Comparison of ENCODE assay signal across 15 cellular contexts in the genomic region with DNA sequence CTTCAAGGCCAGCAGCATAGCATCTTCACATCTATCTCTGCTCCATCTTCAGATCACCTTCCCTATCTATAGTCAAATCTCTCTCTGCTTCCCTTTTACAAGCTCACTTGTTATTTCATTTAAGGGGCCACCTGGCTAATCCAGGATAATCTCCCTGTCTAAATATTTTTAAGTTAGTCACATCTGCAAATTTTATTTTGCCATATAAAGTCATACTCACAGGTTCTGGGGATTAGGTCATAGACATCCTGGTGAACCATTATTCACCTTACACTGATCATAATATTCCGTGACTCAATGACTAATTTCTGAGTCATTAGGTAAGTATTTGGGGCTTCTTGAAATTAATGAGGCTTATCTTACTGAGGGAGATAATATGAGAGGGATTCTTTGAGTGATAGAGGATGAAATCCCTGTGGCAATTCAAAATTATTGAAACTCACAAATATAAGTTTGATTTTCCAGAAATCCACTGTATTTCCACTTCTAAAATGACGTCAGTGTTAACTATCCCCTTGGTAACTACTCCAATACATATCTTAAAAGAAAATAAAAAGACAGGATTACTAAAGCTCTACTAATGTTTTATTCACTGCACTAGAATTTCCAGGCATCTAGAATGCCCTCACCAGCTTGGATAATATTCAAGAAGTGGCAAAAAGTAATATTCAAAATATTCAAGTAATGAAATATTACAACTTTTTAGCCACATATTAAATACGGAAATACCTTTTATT.
DNase-seq lines count a peak whose midpoint lies in the region; ATAC-seq, FAIRE-seq and TF ChIP-seq lines count a peak whose summit lies in the region.
"Had no signal": no experiment of that assay in that cellular context is flagged by ENCODE, and none has a peak within 500 bp of the region (broad histone marks: within the 10 kb centered on the region; RNA-seq: fewer than 3 reads in every experiment).

No MANE protein-coding gene starts in this region.

- peaks cover 38% of the 10 kb centered on the region for H3K4me1 Mint-ChIP-seq in activated naive CD8-positive, alpha-beta T cell treated with anti-CD3 and anti-CD28 coated beads, Interleukin-2, amount 50 U/mL, for 24 hours

- H3K4me1 ChIP-seq in left lung, result no peaks in the 10 kb centered on the region
- H3K4me1 ChIP-seq: parathyroid adenoma had no signal

- no peak overlapping the region for H3K4me3 ChIP-seq in left lung
- H3K4me3 ChIP-seq in MG63, result no peak overlapping the region
- H3K4me3 ChIP-seq: HAP-1 had no signal

- H3K36me3 ChIP-seq in left lung (no peaks in the 10 kb centered on the region), MG63 (no peaks in the 10 kb centered on the region)
- H3K36me3 ChIP-seq: HAP-1 had no signal

- peak overlapping the region; percentile 72 for H3K27ac Mint-ChIP-seq in activated naive CD8-positive, alpha-beta T cell treated with anti-CD3 and anti-CD28 coated beads, Interleukin-2, amount 50 U/mL, for 24 hours
- H3K27ac Mint-ChIP-seq: effector memory CD8-positive, alpha-beta T cell had no signal

- H3K36me3 Mint-ChIP-seq in activated naive CD8-positive, alpha-beta T cell treated with anti-CD3 and anti-CD28 coated beads, Interleukin-2, amount 50 U/mL, for 24 hours (ENCODE audit: low read depth), result peaks cover 2% of the 10 kb centered on the region

- no peak overlapping the region for H3K27ac ChIP-seq in left lung
- H3K27ac ChIP-seq: parathyroid adenoma had no signal

- no peaks in the 10 kb centered on the region for H3K9me3 ChIP-seq in left lung
- H3K9me3 ChIP-seq in MG63, result no peaks in the 10 kb centered on the region
- H3K9me3 ChIP-seq: HAP-1 had no signal

- TF ChIP-seq CTCF in D721Med (IDR thresholded peaks at IDR 0.05; ENCODE audit: insufficient read depth, missing control alignments) (no peak), left lung (IDR thresholded peaks at IDR 0.05) (no peak)

- no peak for DNase-seq in D721Med (ENCODE audit: insufficient read length, low spot score)
- DNase-seq in HS-27A (ENCODE audit: low read depth), result peak; percentile 90
- no peak for DNase-seq in activated naive CD8-positive, alpha-beta T cell treated with anti-CD3 and anti-CD28 coated beads, Interleukin-2, amount 50 U/mL, for 24 hours
- no peak for DNase-seq in left lung
- DNase-seq in MG63, result no peak
- DNase-seq in 8988T, result no peak
- DNase-seq in hypothalamus (lab: John Stamatoyannopoulos, UW), result no peak
- DNase-seq: activated T-cell treated with anti-CD3 and anti-CD28 coated beads for 4 hours; DMS153; effector memory CD8-positive, alpha-beta T cell; NCI-H446 had no signal

- peak; percentile 81 for FAIRE-seq in D721Med (lab: Jason Lieb, UNC)
- FAIRE-seq: islet of Langerhans had no signal

- H3K27me3 Mint-ChIP-seq in activated naive CD8-positive, alpha-beta T cell treated with anti-CD3 and anti-CD28 coated beads, Interleukin-2, amount 50 U/mL, for 24 hours, result no peaks in the 10 kb centered on the region
- H3K27me3 Mint-ChIP-seq: effector memory CD8-positive, alpha-beta T cell had no signal

- peaks cover 9% of the 10 kb centered on the region for H3K9me3 Mint-ChIP-seq in activated naive CD8-positive, alpha-beta T cell treated with anti-CD3 and anti-CD28 coated beads, Interleukin-2, amount 50 U/mL, for 24 hours

- no peak overlapping the region for H3K4me3 Mint-ChIP-seq in activated naive CD8-positive, alpha-beta T cell treated with anti-CD3 and anti-CD28 coated beads, Interleukin-2, amount 50 U/mL, for 24 hours
- H3K4me3 Mint-ChIP-seq: effector memory CD8-positive, alpha-beta T cell had no signal

- no peaks in the 10 kb centered on the region for H3K27me3 ChIP-seq in left lung
- no peaks in the 10 kb centered on the region for H3K27me3 ChIP-seq in MG63

- peak; percentile 57 for ATAC-seq in activated naive CD8-positive, alpha-beta T cell treated with anti-CD3 and anti-CD28 coated beads, Interleukin-2, amount 50 U/mL, for 24 hours
- peak; percentile 34 for ATAC-seq in left lung
- no peak for ATAC-seq in GM21723 (IDR thresholded peaks at IDR 0.05; ENCODE audit: unreplicated experiment)
- ATAC-seq: effector memory CD8-positive, alpha-beta T cell had no signal

- intact Hi-C loops in left lung (cut with DNase I), result no loop called here
